ENCODE assay signal across 10 cellular contexts in the genomic region with DNA sequence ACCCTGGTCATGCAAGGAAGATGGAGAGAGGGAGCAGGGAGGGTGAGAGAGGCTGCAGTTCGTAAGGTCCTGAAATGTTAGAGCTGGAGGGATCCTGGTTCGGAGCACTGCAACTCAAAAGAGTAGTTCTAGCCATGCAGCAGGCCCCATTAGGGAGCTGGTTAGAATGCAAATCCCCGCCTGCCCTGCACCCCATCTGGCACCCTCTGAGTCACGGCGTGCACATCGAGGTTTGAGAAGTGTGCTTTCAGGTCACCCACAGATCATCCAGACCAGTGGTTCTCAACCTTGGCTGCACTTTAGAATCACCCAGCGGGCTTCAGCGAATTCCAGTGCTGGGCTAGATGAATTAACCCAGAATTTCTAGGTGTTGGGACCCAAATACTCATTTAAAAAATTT. TPM values are rescaled to one million over a fixed set of nuclear protein-coding genes. Genes with fewer than 3 reads are reported as not detected.
DNase-seq lines count a peak whose midpoint lies in the region; ATAC-seq and TF ChIP-seq lines count a peak whose summit lies in the region.
"Had no signal": no experiment of that assay in that cellular context is flagged by ENCODE, and none has a peak within 500 bp of the region (broad histone marks: within the 10 kb centered on the region; RNA-seq: fewer than 3 reads in every experiment).

No MANE protein-coding gene starts in this region.

- no peaks in the 10 kb centered on the region for H3K9me3 ChIP-seq in BE2C
- H3K9me3 ChIP-seq: BLaER1 had no signal

- CTCF ChIA-PET in HEK293T (lab: Yijun Ruan, JAX), result no interaction called here

- ATAC-seq in GM18502 (IDR thresholded peaks at IDR 0.05; ENCODE audit: poor library complexity, unreplicated experiment) (peak; percentile 97), GM21447 (IDR thresholded peaks at IDR 0.05; ENCODE audit: unreplicated experiment) (peak; percentile 94), HG03139 (IDR thresholded peaks at IDR 0.05; ENCODE audit: unreplicated experiment) (peak; percentile 89)

- H3K27me3 ChIP-seq in BE2C, result no peaks in the 10 kb centered on the region
- H3K27me3 ChIP-seq: BLaER1 had no signal

- no peaks in the 10 kb centered on the region for H3K36me3 ChIP-seq in BE2C

- POLR2A ChIA-PET in HEK293T (lab: Yijun Ruan, JAX), result no interaction called here

- DNase-seq in epithelial cell of esophagus (ENCODE audit: low read depth) (peak; percentile 32), BE2C (no peak), HEK293T (ENCODE audit: extremely low spot score) (no peak), NCI-H146 (lab: John Stamatoyannopoulos, UW) (no peak)
- no peak for DNase-seq in stimulated activated CD4-positive, alpha-beta T cell treated with anti-CD3 and anti-CD28 coated beads, Interleukin-2, amount 100 ng/mL, for 24 hours
- DNase-seq: activated naive CD4-positive, alpha-beta T cell treated with anti-CD3 and anti-CD28 coated beads for 36 hours had no signal

- H3K4me3 ChIP-seq in epithelial cell of esophagus (ENCODE audit: low read length), result no peak overlapping the region
- no peak overlapping the region for H3K4me3 ChIP-seq in BE2C (ENCODE audit: low read depth, low read length)
- H3K4me3 ChIP-seq: BLaER1 had no signal

- no peaks in the 10 kb centered on the region for H3K4me1 ChIP-seq in BE2C

- TF ChIP-seq CTCF in epithelial cell of esophagus (IDR thresholded peaks at IDR 0.05; ENCODE audit: insufficient read depth, low read depth, low read length, missing control alignments) (no peak), BE2C (IDR thresholded peaks at IDR 0.05; ENCODE audit: low read depth, low read length) (no peak)

TF ChIP-seq in HEK293T, 16 proteins besides CTCF, POLR2A, EP300 and RAD21:
- TF ChIP-seq FOXM1 (IDR thresholded peaks at IDR 0.05; ENCODE audit: borderline replicate concordance), result no peak
- TF ChIP-seq FOXA1 (IDR thresholded peaks at IDR 0.05), result no peak
- no peak for TF ChIP-seq HDGF (IDR thresholded peaks at IDR 0.05; ENCODE audit: borderline replicate concordance)
- TF ChIP-seq CTBP1 (IDR thresholded peaks at IDR 0.05; ENCODE audit: borderline replicate concordance), result no peak
- no peak for TF ChIP-seq ELF4 (IDR thresholded peaks at IDR 0.05)
- no peak for TF ChIP-seq BHLHE40 (IDR thresholded peaks at IDR 0.05; ENCODE audit: borderline replicate concordance)
- no peak for TF ChIP-seq SP1 (IDR thresholded peaks at IDR 0.05)
- no peak for TF ChIP-seq ARNT (IDR thresholded peaks at IDR 0.05)
- no peak for TF ChIP-seq NFRKB (IDR thresholded peaks at IDR 0.05)
- no peak for TF ChIP-seq FOXK2 (IDR thresholded peaks at IDR 0.05)
- TF ChIP-seq LEF1 (IDR thresholded peaks at IDR 0.05; ENCODE audit: borderline replicate concordance), result no peak
- TF ChIP-seq SUZ12 (IDR thresholded peaks at IDR 0.05), result no peak
- no peak for TF ChIP-seq ZNF384 (IDR thresholded peaks at IDR 0.05)
- TF ChIP-seq PKNOX1 (IDR thresholded peaks at IDR 0.05), result no peak
TF ChIP-seq in HEK293T: peak in this region for 0.

RNA-seq across cellular contexts. Expression of gene ST3GAL4, which starts 48.2 kb away (rescaled TPM):
- 33.2 TPM for polyA plus RNA-seq in BE2C (2012; ENCODE audit: insufficient read depth, insufficient read length, low read depth)
